ENCODE assay signal across 12 cellular contexts in the genomic region with DNA sequence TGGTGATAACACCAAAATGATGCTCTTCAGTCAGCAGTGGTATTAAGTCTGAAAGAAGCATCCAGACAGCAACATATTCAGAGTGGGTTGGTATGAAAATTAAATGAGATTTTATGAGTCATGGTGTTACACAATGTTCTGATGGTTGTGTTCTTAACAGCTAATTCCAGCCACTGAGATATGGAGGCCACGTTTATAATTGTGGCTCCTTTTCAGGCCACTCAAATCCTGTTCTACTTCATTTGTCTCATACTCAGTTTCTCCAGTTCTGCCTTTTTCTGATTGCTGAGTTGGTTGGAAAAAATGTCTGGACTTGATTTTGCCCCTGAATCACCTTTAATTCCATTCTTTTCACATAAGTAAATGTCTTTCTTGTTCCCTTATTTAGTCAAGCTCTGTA.
DNase-seq lines count a peak whose midpoint lies in the region; ATAC-seq and TF ChIP-seq lines count a peak whose summit lies in the region.
"Had no signal": no experiment of that assay in that cellular context is flagged by ENCODE, and none has a peak within 500 bp of the region (broad histone marks: within the 10 kb centered on the region; RNA-seq: fewer than 3 reads in every experiment).

No MANE protein-coding gene starts in this region.

- H3K4me3 Mint-ChIP-seq in activated T-cell treated with anti-CD3 and anti-CD28 coated beads, Interleukin-2, amount 50 U/mL, for 4 hours: no peak overlapping the region
- H3K4me3 Mint-ChIP-seq: activated T-helper 17 cell treated with anti-CD3 and anti-CD28 coated beads, Interleukin-2, amount 50 U/mL, for 72 hours had no signal

- no peaks in the 10 kb centered on the region for H3K36me3 ChIP-seq in heart right ventricle
- H3K36me3 ChIP-seq: cardiac muscle cell had no signal

- no peaks in the 10 kb centered on the region for H3K36me3 Mint-ChIP-seq in activated T-cell treated with anti-CD3 and anti-CD28 coated beads, Interleukin-2, amount 50 U/mL, for 4 hours (ENCODE audit: insufficient read depth)

- peak in 5 of 8 donors; percentile 30 to 81 (median 55) for ATAC-seq in heart right ventricle
- no peak for ATAC-seq in activated T-cell treated with anti-CD3 and anti-CD28 coated beads, Interleukin-2, amount 50 U/mL, for 4 hours
- ATAC-seq: activated T-helper 17 cell treated with anti-CD3 and anti-CD28 coated beads, Interleukin-2, amount 50 U/mL, for 72 hours had no signal

- DNase-seq in HS-5 (ENCODE audit: low read depth) (peak; percentile 45), astrocyte of the hippocampus (ENCODE audit: low read depth, low spot score) (peak; percentile 71), heart right ventricle (no peak), superior temporal gyrus (ENCODE audit: extremely low spot score) (peak; percentile 53), iPS-NIHi7 (ENCODE audit: extremely low spot score) (no peak)
- no peak for DNase-seq in activated CD8-positive, alpha-beta memory T cell treated with anti-CD3 and anti-CD28 coated beads, Interleukin-2, amount 50 U/mL, for 48 hours
- DNase-seq in activated T-cell treated with anti-CD3 and anti-CD28 coated beads, Interleukin-2, amount 50 U/mL, for 4 hours: no peak
- DNase-seq: activated CD4-positive, alpha-beta T cell treated with anti-CD3 and anti-CD28 coated beads, Interleukin-2, amount 50 U/mL, for 1 hour; NCI-H2081 treated with DMSO at 0.1 percent for 48 hours; T-helper 1 cell had no signal

- no peaks in the 10 kb centered on the region for H3K4me1 Mint-ChIP-seq in activated T-cell treated with anti-CD3 and anti-CD28 coated beads, Interleukin-2, amount 50 U/mL, for 4 hours (ENCODE audit: low read depth)
- H3K4me1 Mint-ChIP-seq: activated T-helper 17 cell treated with anti-CD3 and anti-CD28 coated beads, Interleukin-2, amount 50 U/mL, for 72 hours had no signal

- no peak for TF ChIP-seq CTCF in heart right ventricle (IDR thresholded peaks at IDR 0.05)

- peaks cover 1% of the 10 kb centered on the region for H3K9me3 Mint-ChIP-seq in activated T-cell treated with anti-CD3 and anti-CD28 coated beads, Interleukin-2, amount 50 U/mL, for 4 hours
- H3K9me3 Mint-ChIP-seq: activated T-helper 17 cell treated with anti-CD3 and anti-CD28 coated beads, Interleukin-2, amount 50 U/mL, for 72 hours had no signal

- 40 to 59% methylated on average over 1 of the region's 1 CpG for WGBS in heart right ventricle, 2 donors

- intact Hi-C loops in heart right ventricle (cut with DNase I): no loop called here

- peak overlapping the region in 1 of 10 donors; percentile 44 for H3K27ac ChIP-seq in heart right ventricle
- H3K27ac ChIP-seq: cardiac muscle cell had no signal

- no peak overlapping the region for H3K4me3 ChIP-seq in heart right ventricle
- H3K4me3 ChIP-seq: cardiac muscle cell had no signal

- H3K9me3 ChIP-seq in heart right ventricle: peaks cover 0 to under 1% (median 0%) of the 10 kb centered on the region in 11 donors

- peaks cover 2% of the 10 kb centered on the region for H3K27me3 Mint-ChIP-seq in activated T-cell treated with anti-CD3 and anti-CD28 coated beads, Interleukin-2, amount 50 U/mL, for 4 hours (ENCODE audit: low read depth)
- H3K27me3 Mint-ChIP-seq: activated T-helper 17 cell treated with anti-CD3 and anti-CD28 coated beads, Interleukin-2, amount 50 U/mL, for 72 hours had no signal

- no peaks in the 10 kb centered on the region for H3K4me1 ChIP-seq in heart right ventricle

- H3K27me3 ChIP-seq in heart right ventricle: no peaks in the 10 kb centered on the region
- H3K27me3 ChIP-seq: cardiac muscle cell had no signal

Comparison
In these comparisons a context has a peak if more than half of its experiments do, and no peak if none do; other contexts are left out.
1. DNase-seq: peak in HS-5 (single experiment), astrocyte of the hippocampus (single experiment) and superior temporal gyrus (single experiment); none in heart right ventricle (0 of 2), iPS-NIHi7 (single experiment), activated CD8-positive, alpha-beta memory T cell treated with anti-CD3 and anti-CD28 coated beads, Interleukin-2, amount 50 U/mL, for 48 hours (single experiment) and activated T-cell treated with anti-CD3 and anti-CD28 coated beads, Interleukin-2, amount 50 U/mL, for 4 hours (single experiment).
2. ATAC-seq: peak in heart right ventricle (5 of 8); none in activated T-cell treated with anti-CD3 and anti-CD28 coated beads, Interleukin-2, amount 50 U/mL, for 4 hours (0 of 2).